ENCODE assay signal across 23 cellular contexts in genomic region chr4:108385076-108385475, GRCh38.
"Had no signal": no experiment of that assay in that cellular context is flagged by ENCODE, and none has a peak within 500 bp of the region (broad histone marks: within the 10 kb centered on the region; RNA-seq: fewer than 3 reads in every experiment).

No MANE protein-coding gene starts in this region.

- H3K4me3 ChIP-seq: coronary artery, hepatocyte, left ventricle myocardium inferior, mucosa of descending colon, right atrium auricular region, skin epidermis, tibial nerve, vagina had no signal

- H3K9me3 ChIP-seq: mucosa of descending colon, right atrium auricular region, tibial nerve, vagina had no signal

- H3K4me3 Mint-ChIP-seq: brain; central memory CD8-positive, alpha-beta T cell; naive thymus-derived CD8-positive, alpha-beta T cell had no signal

- DNase-seq: activated effector memory CD4-positive, alpha-beta T cell treated with Interleukin-2 at 50 U/mL for 16 hours; activated T-cell treated with anti-CD3 and anti-CD28 coated beads, Interleukin-2, amount 50 U/mL, for 1 hour; kidney; left ventricle myocardium inferior; mucosa of descending colon; naive thymus-derived CD8-positive, alpha-beta T cell; posterior cingulate gyrus; stimulated activated CD4-positive, alpha-beta T cell treated with anti-CD3 and anti-CD28 coated beads, Interleukin-4, amount 100 ng/mL, for 4 hours; stimulated activated CD8-positive, alpha-beta memory T cell treated with anti-CD3 and anti-CD28 coated beads, Interleukin-4, amount 100 ng/mL, for 48 hours; stimulated activated naive CD4-positive, alpha-beta T cell treated with Interleukin-2 at 50 U/mL for 16 hours; substantia nigra; T1000 had no signal

- H3K4me1 Mint-ChIP-seq: central memory CD8-positive, alpha-beta T cell had no signal

- H3K36me3 Mint-ChIP-seq: brain had no signal

- H3K27ac Mint-ChIP-seq: brain had no signal

- H3K27me3 Mint-ChIP-seq: naive thymus-derived CD8-positive, alpha-beta T cell had no signal

- ATAC-seq: activated CD4-positive, CD25-positive, alpha-beta regulatory T cell treated with anti-CD3 and anti-CD28 coated beads, Interleukin-2, amount 50 U/mL, for 24 hours; activated naive CD4-positive, alpha-beta T cell treated with anti-CD3 and anti-CD28 coated beads, Interleukin-2, amount 50 U/mL, for 72 hours; esophagus mucosa; mucosa of descending colon; naive thymus-derived CD8-positive, alpha-beta T cell had no signal
